In the genomic region with DNA sequence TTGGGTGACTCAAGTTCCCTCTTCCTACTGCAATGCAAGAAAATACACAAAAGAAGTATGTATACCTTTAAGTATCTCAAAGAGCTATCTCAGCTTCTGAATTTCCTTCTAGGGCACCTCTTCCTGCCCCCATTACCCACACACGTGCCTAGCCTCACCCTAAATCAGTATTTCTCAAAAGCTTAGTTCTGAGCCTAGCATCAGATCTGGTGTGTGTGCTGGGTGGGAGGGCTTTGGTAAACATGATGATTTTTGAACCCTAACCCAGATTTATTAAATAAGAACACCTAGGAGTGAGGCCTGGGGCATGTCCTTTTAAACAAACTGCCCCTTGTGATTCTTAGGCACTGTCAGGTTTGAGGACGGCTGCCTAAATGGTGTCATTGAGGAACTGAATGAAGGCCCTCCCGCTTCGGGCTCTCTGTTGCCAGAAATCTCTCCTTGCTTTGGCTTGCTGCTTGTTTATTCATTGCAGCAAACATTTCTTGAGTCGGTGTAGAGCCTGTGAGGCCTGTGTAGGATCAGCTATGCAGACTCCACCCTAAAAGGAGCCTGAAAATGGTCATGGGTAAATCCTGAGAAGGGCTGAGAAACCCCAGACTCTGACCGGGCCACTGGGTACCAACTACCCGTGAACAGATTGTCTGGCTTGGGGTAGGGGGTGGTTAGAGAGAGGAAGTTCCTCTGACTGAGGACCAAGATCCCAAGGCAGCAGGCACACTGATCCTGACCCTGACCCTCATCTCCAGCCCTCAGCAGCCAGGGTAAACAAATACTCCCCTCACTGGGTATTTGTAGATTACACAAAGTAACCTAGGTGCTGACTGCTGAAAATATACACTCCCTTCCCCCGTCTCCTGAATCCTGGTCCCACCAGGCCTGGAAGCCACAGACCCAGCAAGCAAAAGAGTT, we compare ENCODE assay signal across 1 cellular context.
TF ChIP-seq lines count a peak whose summit lies in the region.

No MANE protein-coding gene starts in this region.

TF ChIP-seq in HepG2, 621 proteins besides CTCF, POLR2A, EP300 and RAD21 (continued from another document and continues in another):
- TF ChIP-seq, protein P1, sequence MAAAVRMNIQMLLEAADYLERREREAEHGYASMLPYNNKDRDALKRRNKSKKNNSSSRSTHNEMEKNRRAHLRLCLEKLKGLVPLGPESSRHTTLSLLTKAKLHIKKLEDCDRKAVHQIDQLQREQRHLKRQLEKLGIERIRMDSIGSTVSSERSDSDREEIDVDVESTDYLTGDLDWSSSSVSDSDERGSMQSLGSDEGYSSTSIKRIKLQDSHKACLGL (CRISPR knock-in tag; IDR thresholded peaks at IDR 0.05): no peak
- TF ChIP-seq MAFF (IDR thresholded peaks at IDR 0.05; ENCODE audit: low read depth, low read length) (peak; percentile 25; the same call in 1 of the 2 replicates), JUND (CRISPR knock-in tag; IDR thresholded peaks at IDR 0.05) (no peak), RAD51 (IDR thresholded peaks at IDR 0.05; ENCODE audit: borderline replicate concordance) (no peak), NFRKB (IDR thresholded peaks at IDR 0.05) (no peak), ONECUT2 (CRISPR knock-in tag; IDR thresholded peaks at IDR 0.05) (no peak), ZNF367 (CRISPR knock-in tag; IDR thresholded peaks at IDR 0.05; ENCODE audit: borderline replicate concordance) (no peak), ZNF790 (CRISPR knock-in tag; IDR thresholded peaks at IDR 0.05; ENCODE audit: borderline replicate concordance) (no peak), YEATS2 (CRISPR knock-in tag; IDR thresholded peaks at IDR 0.05; ENCODE audit: borderline replicate concordance) (no peak), ZNF737 (CRISPR knock-in tag; IDR thresholded peaks at IDR 0.05; ENCODE audit: borderline replicate concordance) (no peak), KMT2A (CRISPR knock-in tag; IDR thresholded peaks at IDR 0.05) (no peak), ZNF768 (CRISPR knock-in tag; IDR thresholded peaks at IDR 0.05) (no peak), ZFP90 (CRISPR knock-in tag; IDR thresholded peaks at IDR 0.05; ENCODE audit: borderline replicate concordance) (no peak), THAP11 (CRISPR knock-in tag; IDR thresholded peaks at IDR 0.05) (peak; percentile 29), ZBTB2 (CRISPR knock-in tag; IDR thresholded peaks at IDR 0.05; ENCODE audit: low read depth) (no peak), SNAPC2 (CRISPR knock-in tag; IDR thresholded peaks at IDR 0.05) (no peak), ZNF382 (CRISPR knock-in tag; IDR thresholded peaks at IDR 0.05; ENCODE audit: borderline replicate concordance) (no peak), CHCHD3 (CRISPR knock-in tag; IDR thresholded peaks at IDR 0.05) (no peak), RBM39 (IDR thresholded peaks at IDR 0.05; ENCODE audit: low read depth, low read length, poor library complexity, severe bottlenecking) (no peak), ATF4 (CRISPR knock-in tag; IDR thresholded peaks at IDR 0.05) (no peak), PAF1 (CRISPR knock-in tag; IDR thresholded peaks at IDR 0.05) (no peak), TERF1 (CRISPR knock-in tag; IDR thresholded peaks at IDR 0.05) (no peak), ATAD3A (CRISPR knock-in tag; IDR thresholded peaks at IDR 0.05) (no peak), ELF4 (CRISPR knock-in tag; IDR thresholded peaks at IDR 0.05; ENCODE audit: borderline replicate concordance) (no peak), SIN3A (IDR thresholded peaks at IDR 0.05; ENCODE audit: borderline replicate concordance, low read depth, low read length) (no peak; the same call in 1 of the 2 replicates), ATF1 (CRISPR knock-in tag; IDR thresholded peaks at IDR 0.05) (no peak), BRD4 (CRISPR knock-in tag; IDR thresholded peaks at IDR 0.05) (no peak), ZC3H13 (CRISPR knock-in tag; IDR thresholded peaks at IDR 0.05) (no peak), ISL2 (CRISPR knock-in tag; IDR thresholded peaks at IDR 0.05) (no peak), NFE2L1 (CRISPR knock-in tag; IDR thresholded peaks at IDR 0.05; ENCODE audit: borderline replicate concordance) (no peak), ZNF18 (CRISPR knock-in tag; IDR thresholded peaks at IDR 0.05; ENCODE audit: insufficient replicate concordance) (no peak), GFI1 (CRISPR knock-in tag; IDR thresholded peaks at IDR 0.05; ENCODE audit: borderline replicate concordance) (0 out of 2 replicates have a peak, but pooled peaks have one; percentile 40), SMC3 (IDR thresholded peaks at IDR 0.05; ENCODE audit: low read length) (no peak), SIX1 (CRISPR knock-in tag; IDR thresholded peaks at IDR 0.05; ENCODE audit: borderline replicate concordance) (peak; percentile 34; the same call in 1 of the 2 replicates), IKZF1 (IDR thresholded peaks at IDR 0.05) (no peak), TARDBP (CRISPR knock-in tag; IDR thresholded peaks at IDR 0.05) (no peak), RCOR2 (CRISPR knock-in tag; IDR thresholded peaks at IDR 0.05) (no peak), ATF7-NPFF (CRISPR knock-in tag; IDR thresholded peaks at IDR 0.05; ENCODE audit: low read depth) (no peak), CREBL2 (CRISPR knock-in tag; IDR thresholded peaks at IDR 0.05; ENCODE audit: borderline replicate concordance) (no peak), ZNF782 (CRISPR knock-in tag; IDR thresholded peaks at IDR 0.05; ENCODE audit: borderline replicate concordance) (no peak), ZNF251 (CRISPR knock-in tag; IDR thresholded peaks at IDR 0.05) (no peak), TCF12 (IDR thresholded peaks at IDR 0.05) (no peak), TCF12 (CRISPR knock-in tag; IDR thresholded peaks at IDR 0.05) (no peak), PHB2 (IDR thresholded peaks at IDR 0.05; ENCODE audit: partially characterized antibody) (no peak), MTF2 (CRISPR knock-in tag; IDR thresholded peaks at IDR 0.05; ENCODE audit: borderline replicate concordance) (no peak), ZFP91 (CRISPR knock-in tag; IDR thresholded peaks at IDR 0.05; ENCODE audit: borderline replicate concordance) (no peak), ZNF557 (CRISPR knock-in tag; IDR thresholded peaks at IDR 0.05) (no peak), ZBTB33 (CRISPR knock-in tag; IDR thresholded peaks at IDR 0.05) (no peak), FOXM1 (CRISPR knock-in tag; IDR thresholded peaks at IDR 0.05) (no peak)
- TF ChIP-seq, protein P2, sequence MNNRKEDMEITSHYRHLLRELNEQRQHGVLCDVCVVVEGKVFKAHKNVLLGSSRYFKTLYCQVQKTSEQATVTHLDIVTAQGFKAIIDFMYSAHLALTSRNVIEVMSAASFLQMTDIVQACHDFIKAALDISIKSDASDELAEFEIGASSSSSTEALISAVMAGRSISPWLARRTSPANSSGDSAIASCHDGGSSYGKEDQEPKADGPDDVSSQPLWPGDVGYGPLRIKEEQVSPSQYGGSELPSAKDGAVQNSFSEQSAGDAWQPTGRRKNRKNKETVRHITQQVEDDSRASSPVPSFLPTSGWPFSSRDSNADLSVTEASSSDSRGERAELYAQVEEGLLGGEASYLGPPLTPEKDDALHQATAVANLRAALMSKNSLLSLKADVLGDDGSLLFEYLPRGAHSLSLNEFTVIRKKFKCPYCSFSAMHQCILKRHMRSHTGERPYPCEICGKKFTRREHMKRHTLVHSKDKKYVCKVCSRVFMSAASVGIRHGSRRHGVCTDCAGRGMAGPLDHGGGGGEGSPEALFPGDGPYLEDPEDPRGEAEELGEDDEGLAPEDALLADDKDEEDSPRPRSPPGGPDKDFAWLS (CRISPR knock-in tag; IDR thresholded peaks at IDR 0.05; ENCODE audit: borderline replicate concordance): no peak
- TF ChIP-seq, protein P3, sequence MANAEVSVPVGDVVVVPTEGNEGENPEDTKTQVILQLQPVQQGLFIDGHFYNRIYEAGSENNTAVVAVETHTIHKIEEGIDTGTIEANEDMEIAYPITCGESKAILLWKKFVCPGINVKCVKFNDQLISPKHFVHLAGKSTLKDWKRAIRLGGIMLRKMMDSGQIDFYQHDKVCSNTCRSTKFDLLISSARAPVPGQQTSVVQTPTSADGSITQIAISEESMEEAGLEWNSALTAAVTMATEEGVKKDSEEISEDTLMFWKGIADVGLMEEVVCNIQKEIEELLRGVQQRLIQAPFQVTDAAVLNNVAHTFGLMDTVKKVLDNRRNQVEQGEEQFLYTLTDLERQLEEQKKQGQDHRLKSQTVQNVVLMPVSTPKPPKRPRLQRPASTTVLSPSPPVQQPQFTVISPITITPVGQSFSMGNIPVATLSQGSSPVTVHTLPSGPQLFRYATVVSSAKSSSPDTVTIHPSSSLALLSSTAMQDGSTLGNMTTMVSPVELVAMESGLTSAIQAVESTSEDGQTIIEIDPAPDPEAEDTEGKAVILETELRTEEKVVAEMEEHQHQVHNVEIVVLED (CRISPR knock-in tag; IDR thresholded peaks at IDR 0.05; ENCODE audit: borderline replicate concordance): no peak
- TF ChIP-seq, protein P4, sequence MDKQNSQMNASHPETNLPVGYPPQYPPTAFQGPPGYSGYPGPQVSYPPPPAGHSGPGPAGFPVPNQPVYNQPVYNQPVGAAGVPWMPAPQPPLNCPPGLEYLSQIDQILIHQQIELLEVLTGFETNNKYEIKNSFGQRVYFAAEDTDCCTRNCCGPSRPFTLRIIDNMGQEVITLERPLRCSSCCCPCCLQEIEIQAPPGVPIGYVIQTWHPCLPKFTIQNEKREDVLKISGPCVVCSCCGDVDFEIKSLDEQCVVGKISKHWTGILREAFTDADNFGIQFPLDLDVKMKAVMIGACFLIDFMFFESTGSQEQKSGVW (CRISPR knock-in tag; IDR thresholded peaks at IDR 0.05; ENCODE audit: borderline replicate concordance): no peak
